ENCODE assay signal across 9 cellular contexts in genomic region chr16:82995927-82996441, GRCh38.
DNase-seq lines count a peak whose midpoint lies in the region; ATAC-seq and TF ChIP-seq lines count a peak whose summit lies in the region.
"Had no signal": no experiment of that assay in that cellular context is flagged by ENCODE, and none has a peak within 500 bp of the region (broad histone marks: within the 10 kb centered on the region; RNA-seq: fewer than 3 reads in every experiment).

No MANE protein-coding gene starts in this region.

- no peaks in the 10 kb centered on the region for H3K79me2 ChIP-seq in PC-9 (ENCODE audit: low read depth)

- peak; percentile 89 for DNase-seq in HCEC 1CT
- DNase-seq in OCI-M1 (lab: John Stamatoyannopoulos, UW) = peak; percentile 20
- peak; percentile 94 for DNase-seq in fibroblast of pulmonary artery (ENCODE audit: low read depth)
- no peak for DNase-seq in PC-9
- no peak for DNase-seq in globus pallidus (ENCODE audit: low spot score)
- DNase-seq: cortex of kidney had no signal

- CTCF ChIA-PET in PC-9 (lab: Charles Lee) = no interaction called here

- H3K9me2 ChIP-seq in PC-9 (ENCODE audit: insufficient read depth) = no peaks in the 10 kb centered on the region

- no peaks in the 10 kb centered on the region for H4K20me1 ChIP-seq in PC-9 (ENCODE audit: insufficient read depth)

- H3F3A ChIP-seq in PC-9 (ENCODE audit: insufficient read depth, low read depth) = no peaks in the 10 kb centered on the region

- H3K36me3 ChIP-seq in skeletal muscle tissue (ENCODE audit: control insufficient read depth in 3 of 3, insufficient read depth in 3 of 3, low read length in 3 of 3) = no peaks in the 10 kb centered on the region
- H3K36me3 ChIP-seq in PC-9 (ENCODE audit: low read depth) = no peaks in the 10 kb centered on the region

- no peak overlapping the region for H2AFZ ChIP-seq in PC-9

- H3K4me3 ChIP-seq in fibroblast of pulmonary artery (replicated peaks; ENCODE audit: low read depth, low read length) = peak overlapping the region; percentile 40
- peak overlapping the region in 1 of 3 donors; percentile 19 for H3K4me3 ChIP-seq in skeletal muscle tissue (ENCODE audit: low read length in 3 of 3)
- no peak overlapping the region for H3K4me3 ChIP-seq in PC-9

- H3K4me2 ChIP-seq in PC-9 = no peak overlapping the region

- peaks cover 0 to 5% (median 2%) of the 10 kb centered on the region in 3 donors for H3K4me1 ChIP-seq in skeletal muscle tissue (ENCODE audit: control insufficient read depth in 3 of 3, insufficient read depth in 3 of 3, low read length in 3 of 3)
- H3K4me1 ChIP-seq in PC-9 (replicated peaks; ENCODE audit: insufficient read depth) = no peaks in the 10 kb centered on the region

- H3K27me3 ChIP-seq in skeletal muscle tissue (ENCODE audit: control insufficient read depth in 3 of 3, insufficient read depth in 3 of 3, low read length in 3 of 3) (no peaks in the 10 kb centered on the region), PC-9 (ENCODE audit: insufficient read depth, low read depth) (no peaks in the 10 kb centered on the region)

- no peak overlapping the region for H3K9ac ChIP-seq in skeletal muscle tissue (ENCODE audit: low read depth in 1 of 3, low read length in 3 of 3)

- H3K27ac ChIP-seq in skeletal muscle tissue (ENCODE audit: low read depth, low read length) (peak overlapping the region; percentile 21), PC-9 (no peak overlapping the region)

- H3K9me3 ChIP-seq in skeletal muscle tissue (ENCODE audit: control insufficient read depth in 3 of 3, low read length in 3 of 3) = no peaks in the 10 kb centered on the region
- no peaks in the 10 kb centered on the region for H3K9me3 ChIP-seq in PC-9 (ENCODE audit: insufficient read depth, low read depth)

- TF ChIP-seq CTCF in fibroblast of pulmonary artery (IDR thresholded peaks at IDR 0.05; ENCODE audit: low read length, missing control alignments) = no peak
- no peak for TF ChIP-seq CTCF in PC-9 (conservative IDR thresholded peaks at IDR 0.05)

- POLR2A ChIA-PET in PC-9 (lab: Charles Lee; ENCODE audit: unreplicated experiment) = no interaction called here

- intact Hi-C loops in PC-9 (cut with micrococcal nuclease; ENCODE audit: unreplicated experiment) = no loop called here

- no peak for ATAC-seq in HG02970 (IDR thresholded peaks at IDR 0.05; ENCODE audit: low FRiP score, unreplicated experiment)
- no peak for ATAC-seq in HG02798 (IDR thresholded peaks at IDR 0.05; ENCODE audit: poor library complexity, unreplicated experiment)

- no TSS peak for BruUV-seq in PC-9 (replicated peaks; lab: Mats Ljungman, UMichigan)

Comparison
In these comparisons a context has a peak if more than half of its experiments do, and no peak if none do; other contexts are left out.
1. DNase-seq: peak in HCEC 1CT (single experiment), OCI-M1 (single experiment) and fibroblast of pulmonary artery (single experiment); none in PC-9 (0 of 2) and globus pallidus (single experiment).